Comparison of ENCODE assay signal across 8 cellular contexts in genomic region chr5:72611111-72611724, GRCh38.
DNase-seq lines count a peak whose midpoint lies in the region; ATAC-seq and TF ChIP-seq lines count a peak whose summit lies in the region.

No MANE protein-coding gene starts in this region.

- H3K27me3 ChIP-seq in right atrium auricular region = no peaks in the 10 kb centered on the region

- no peak overlapping the region for H3K27ac ChIP-seq in right atrium auricular region

- no peaks in the 10 kb centered on the region for H3K36me3 ChIP-seq in right atrium auricular region

- H3K9me3 ChIP-seq in right atrium auricular region = no peaks in the 10 kb centered on the region

- H3K4me3 ChIP-seq in right atrium auricular region = no peak overlapping the region

- peak; percentile 80 for ATAC-seq in GM21423 (IDR thresholded peaks at IDR 0.05; ENCODE audit: unreplicated experiment)
- ATAC-seq in GM21447 (IDR thresholded peaks at IDR 0.05; ENCODE audit: unreplicated experiment) = no peak

- DNase-seq in CD1c-positive myeloid dendritic cell (ENCODE audit: extremely low spot score) (peak; percentile 69), NCI-H1092 treated with DMSO at 0.1 percent for 48 hours (lab: John Stamatoyannopoulos, UW) (peak; percentile 69), SKM-1 (lab: John Stamatoyannopoulos, UW; ENCODE audit: unreplicated experiment) (peak; percentile 7), anterior cingulate cortex (lab: John Stamatoyannopoulos, UW) (peak in 53 of 58 donors; percentile 14 to 91 (median 75)), right atrium auricular region (ENCODE audit: low spot score) (peak; percentile 83), retina (peak; percentile 73)

- H3K4me1 ChIP-seq in right atrium auricular region = peaks cover 0 to 8% of the 10 kb centered on the region in 2 donors

- TF ChIP-seq CTCF in right atrium auricular region (IDR thresholded peaks at IDR 0.05) = peak; percentile 87 to 95

Comparison
In these comparisons a context has a peak if more than half of its experiments do, and no peak if none do; other contexts are left out.
1. DNase-seq: peak in every context shown above with its lines; median percentile 83 in right atrium auricular region; 75 in anterior cingulate cortex; 73 in retina; 69 in CD1c-positive myeloid dendritic cell; 69 in NCI-H1092 treated with DMSO at 0.1 percent for 48 hours; 7 in SKM-1.